ENCODE assay signal across 1 cellular context in genomic region chr20:50308513-50309279, GRCh38.
TF ChIP-seq lines count a peak whose summit lies in the region.

No MANE protein-coding gene starts in this region.

TF ChIP-seq in HepG2, 621 proteins besides CTCF, POLR2A, EP300 and RAD21 (continued from another document and continues in another):
- no peak for TF ChIP-seq RNF219 (CRISPR knock-in tag; IDR thresholded peaks at IDR 0.05)
- TF ChIP-seq ZSCAN30 (CRISPR knock-in tag; IDR thresholded peaks at IDR 0.05), result no peak
- TF ChIP-seq ATF1 (CRISPR knock-in tag; IDR thresholded peaks at IDR 0.05), result no peak
- TF ChIP-seq ZBTB3 (CRISPR knock-in tag; IDR thresholded peaks at IDR 0.05; ENCODE audit: borderline replicate concordance, low read depth), result no peak; the same call in 1 of the 2 replicates
- no peak for TF ChIP-seq THYN1 (CRISPR knock-in tag; IDR thresholded peaks at IDR 0.05; ENCODE audit: borderline replicate concordance, low read depth)
- peak; percentile 55; the same call in 1 of the 2 replicates for TF ChIP-seq FOXK1 (CRISPR knock-in tag; IDR thresholded peaks at IDR 0.05; ENCODE audit: borderline replicate concordance, low read depth)
- TF ChIP-seq AHR (CRISPR knock-in tag; IDR thresholded peaks at IDR 0.05), result peak; percentile 90; the same call in 1 of the 2 replicates
- TF ChIP-seq FLYWCH1 (CRISPR knock-in tag; IDR thresholded peaks at IDR 0.05), result no peak
- no peak; the same call in 1 of the 2 replicates for TF ChIP-seq JDP2 (CRISPR knock-in tag; IDR thresholded peaks at IDR 0.05; ENCODE audit: borderline replicate concordance)
- TF ChIP-seq, protein P1, sequence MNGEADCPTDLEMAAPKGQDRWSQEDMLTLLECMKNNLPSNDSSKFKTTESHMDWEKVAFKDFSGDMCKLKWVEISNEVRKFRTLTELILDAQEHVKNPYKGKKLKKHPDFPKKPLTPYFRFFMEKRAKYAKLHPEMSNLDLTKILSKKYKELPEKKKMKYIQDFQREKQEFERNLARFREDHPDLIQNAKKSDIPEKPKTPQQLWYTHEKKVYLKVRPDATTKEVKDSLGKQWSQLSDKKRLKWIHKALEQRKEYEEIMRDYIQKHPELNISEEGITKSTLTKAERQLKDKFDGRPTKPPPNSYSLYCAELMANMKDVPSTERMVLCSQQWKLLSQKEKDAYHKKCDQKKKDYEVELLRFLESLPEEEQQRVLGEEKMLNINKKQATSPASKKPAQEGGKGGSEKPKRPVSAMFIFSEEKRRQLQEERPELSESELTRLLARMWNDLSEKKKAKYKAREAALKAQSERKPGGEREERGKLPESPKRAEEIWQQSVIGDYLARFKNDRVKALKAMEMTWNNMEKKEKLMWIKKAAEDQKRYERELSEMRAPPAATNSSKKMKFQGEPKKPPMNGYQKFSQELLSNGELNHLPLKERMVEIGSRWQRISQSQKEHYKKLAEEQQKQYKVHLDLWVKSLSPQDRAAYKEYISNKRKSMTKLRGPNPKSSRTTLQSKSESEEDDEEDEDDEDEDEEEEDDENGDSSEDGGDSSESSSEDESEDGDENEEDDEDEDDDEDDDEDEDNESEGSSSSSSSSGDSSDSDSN (CRISPR knock-in tag; IDR thresholded peaks at IDR 0.05), result peak; percentile 90
- TF ChIP-seq ZC3H4 (CRISPR knock-in tag; IDR thresholded peaks at IDR 0.05; ENCODE audit: borderline replicate concordance), result peak; percentile 73; the same call in 1 of the 2 replicates
- no peak for TF ChIP-seq ZBTB43 (CRISPR knock-in tag; conservative IDR thresholded peaks at IDR 0.05)
- TF ChIP-seq, protein P2, sequence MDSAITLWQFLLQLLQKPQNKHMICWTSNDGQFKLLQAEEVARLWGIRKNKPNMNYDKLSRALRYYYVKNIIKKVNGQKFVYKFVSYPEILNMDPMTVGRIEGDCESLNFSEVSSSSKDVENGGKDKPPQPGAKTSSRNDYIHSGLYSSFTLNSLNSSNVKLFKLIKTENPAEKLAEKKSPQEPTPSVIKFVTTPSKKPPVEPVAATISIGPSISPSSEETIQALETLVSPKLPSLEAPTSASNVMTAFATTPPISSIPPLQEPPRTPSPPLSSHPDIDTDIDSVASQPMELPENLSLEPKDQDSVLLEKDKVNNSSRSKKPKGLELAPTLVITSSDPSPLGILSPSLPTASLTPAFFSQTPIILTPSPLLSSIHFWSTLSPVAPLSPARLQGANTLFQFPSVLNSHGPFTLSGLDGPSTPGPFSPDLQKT (CRISPR knock-in tag; IDR thresholded peaks at IDR 0.05; ENCODE audit: borderline replicate concordance), result no peak
- TF ChIP-seq KLF15 (CRISPR knock-in tag; IDR thresholded peaks at IDR 0.05; ENCODE audit: borderline replicate concordance), result 0 out of 2 replicates have a peak, but pooled peaks have one; percentile 18
- peak; percentile 38; the same call in 1 of the 2 replicates for TF ChIP-seq FOXO1 (CRISPR knock-in tag; IDR thresholded peaks at IDR 0.05)
- TF ChIP-seq ZNF136 (CRISPR knock-in tag; IDR thresholded peaks at IDR 0.05; ENCODE audit: low read depth), result no peak
- TF ChIP-seq, protein P3, sequence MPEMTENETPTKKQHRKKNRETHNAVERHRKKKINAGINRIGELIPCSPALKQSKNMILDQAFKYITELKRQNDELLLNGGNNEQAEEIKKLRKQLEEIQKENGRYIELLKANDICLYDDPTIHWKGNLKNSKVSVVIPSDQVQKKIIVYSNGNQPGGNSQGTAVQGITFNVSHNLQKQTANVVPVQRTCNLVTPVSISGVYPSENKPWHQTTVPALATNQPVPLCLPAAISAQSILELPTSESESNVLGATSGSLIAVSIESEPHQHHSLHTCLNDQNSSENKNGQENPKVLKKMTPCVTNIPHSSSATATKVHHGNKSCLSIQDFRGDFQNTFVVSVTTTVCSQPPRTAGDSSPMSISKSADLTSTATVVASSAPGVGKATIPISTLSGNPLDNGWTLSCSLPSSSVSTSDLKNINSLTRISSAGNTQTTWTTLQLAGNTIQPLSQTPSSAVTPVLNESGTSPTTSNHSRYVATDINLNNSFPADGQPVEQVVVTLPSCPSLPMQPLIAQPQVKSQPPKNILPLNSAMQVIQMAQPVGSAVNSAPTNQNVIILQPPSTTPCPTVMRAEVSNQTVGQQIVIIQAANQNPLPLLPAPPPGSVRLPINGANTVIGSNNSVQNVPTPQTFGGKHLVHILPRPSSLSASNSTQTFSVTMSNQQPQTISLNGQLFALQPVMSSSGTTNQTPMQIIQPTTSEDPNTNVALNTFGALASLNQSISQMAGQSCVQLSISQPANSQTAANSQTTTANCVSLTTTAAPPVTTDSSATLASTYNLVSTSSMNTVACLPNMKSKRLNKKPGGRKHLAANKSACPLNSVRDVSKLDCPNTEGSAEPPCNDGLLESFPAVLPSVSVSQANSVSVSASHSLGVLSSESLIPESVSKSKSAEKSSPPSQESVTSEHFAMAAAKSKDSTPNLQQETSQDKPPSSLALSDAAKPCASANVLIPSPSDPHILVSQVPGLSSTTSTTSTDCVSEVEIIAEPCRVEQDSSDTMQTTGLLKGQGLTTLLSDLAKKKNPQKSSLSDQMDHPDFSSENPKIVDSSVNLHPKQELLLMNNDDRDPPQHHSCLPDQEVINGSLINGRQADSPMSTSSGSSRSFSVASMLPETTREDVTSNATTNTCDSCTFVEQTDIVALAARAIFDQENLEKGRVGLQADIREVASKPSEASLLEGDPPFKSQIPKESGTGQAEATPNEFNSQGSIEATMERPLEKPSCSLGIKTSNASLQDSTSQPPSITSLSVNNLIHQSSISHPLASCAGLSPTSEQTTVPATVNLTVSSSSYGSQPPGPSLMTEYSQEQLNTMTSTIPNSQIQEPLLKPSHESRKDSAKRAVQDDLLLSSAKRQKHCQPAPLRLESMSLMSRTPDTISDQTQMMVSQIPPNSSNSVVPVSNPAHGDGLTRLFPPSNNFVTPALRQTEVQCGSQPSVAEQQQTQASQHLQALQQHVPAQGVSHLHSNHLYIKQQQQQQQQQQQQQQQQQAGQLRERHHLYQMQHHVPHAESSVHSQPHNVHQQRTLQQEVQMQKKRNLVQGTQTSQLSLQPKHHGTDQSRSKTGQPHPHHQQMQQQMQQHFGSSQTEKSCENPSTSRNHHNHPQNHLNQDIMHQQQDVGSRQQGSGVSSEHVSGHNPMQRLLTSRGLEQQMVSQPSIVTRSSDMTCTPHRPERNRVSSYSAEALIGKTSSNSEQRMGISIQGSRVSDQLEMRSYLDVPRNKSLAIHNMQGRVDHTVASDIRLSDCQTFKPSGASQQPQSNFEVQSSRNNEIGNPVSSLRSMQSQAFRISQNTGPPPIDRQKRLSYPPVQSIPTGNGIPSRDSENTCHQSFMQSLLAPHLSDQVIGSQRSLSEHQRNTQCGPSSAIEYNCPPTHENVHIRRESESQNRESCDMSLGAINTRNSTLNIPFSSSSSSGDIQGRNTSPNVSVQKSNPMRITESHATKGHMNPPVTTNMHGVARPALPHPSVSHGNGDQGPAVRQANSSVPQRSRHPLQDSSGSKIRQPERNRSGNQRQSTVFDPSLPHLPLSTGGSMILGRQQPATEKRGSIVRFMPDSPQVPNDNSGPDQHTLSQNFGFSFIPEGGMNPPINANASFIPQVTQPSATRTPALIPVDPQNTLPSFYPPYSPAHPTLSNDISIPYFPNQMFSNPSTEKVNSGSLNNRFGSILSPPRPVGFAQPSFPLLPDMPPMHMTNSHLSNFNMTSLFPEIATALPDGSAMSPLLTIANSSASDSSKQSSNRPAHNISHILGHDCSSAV (CRISPR knock-in tag; IDR thresholded peaks at IDR 0.05; ENCODE audit: borderline replicate concordance), result no peak
- 0 out of 2 replicates have a peak, but pooled peaks have one; percentile 75 for TF ChIP-seq MTA3 (CRISPR knock-in tag; IDR thresholded peaks at IDR 0.05)
- peak; percentile 63; the same call in 1 of the 2 replicates for TF ChIP-seq MYC (CRISPR knock-in tag; IDR thresholded peaks at IDR 0.05; ENCODE audit: borderline replicate concordance)
- TF ChIP-seq MXD1 (CRISPR knock-in tag; IDR thresholded peaks at IDR 0.05), result no peak; the same call in none of the 2 replicates
- TF ChIP-seq ZNF337 (CRISPR knock-in tag; IDR thresholded peaks at IDR 0.05; ENCODE audit: borderline replicate concordance, low read depth), result no peak; the same call in 1 of the 2 replicates
- no peak for TF ChIP-seq ZNF607 (CRISPR knock-in tag; IDR thresholded peaks at IDR 0.05; ENCODE audit: borderline replicate concordance)
- TF ChIP-seq MAFF (IDR thresholded peaks at IDR 0.05; ENCODE audit: low read depth, low read length), result no peak; the same call in 1 of the 2 replicates
- peak; percentile 66; the same call in 1 of the 2 replicates for TF ChIP-seq GATAD1 (CRISPR knock-in tag; IDR thresholded peaks at IDR 0.05)
- TF ChIP-seq HMGXB4 (CRISPR knock-in tag; IDR thresholded peaks at IDR 0.05; ENCODE audit: borderline replicate concordance in 1 of 2, low read depth in 1 of 2), result peak; percentile 50 to 73; a peak in 3 of 4 replicates
- peak; percentile 85 for TF ChIP-seq PCBP2 (optimal IDR thresholded peaks at IDR 0.05; ENCODE audit: low read depth, low read length, poor library complexity, severe bottlenecking)
- no peak for TF ChIP-seq TERF1 (CRISPR knock-in tag; IDR thresholded peaks at IDR 0.05)
- TF ChIP-seq ZBTB44 (CRISPR knock-in tag; IDR thresholded peaks at IDR 0.05), result 0 out of 2 replicates have a peak, but pooled peaks have one; percentile 20
